Comparison of ENCODE assay signal across 1 cellular context in genomic region chr5:151215546-151215880, GRCh38.
A peak's percentile ranks its signal among the peaks of the same experiment; 100 is the strongest.
TF ChIP-seq lines count a peak whose summit lies in the region.

No MANE protein-coding gene starts in this region.

TF ChIP-seq in GM12878, 131 proteins besides CTCF, POLR2A, EP300 and RAD21:
- TF ChIP-seq SIN3A (IDR thresholded peaks at IDR 0.05; ENCODE audit: low read depth, low read length) (no peak), POLR2AphosphoS5 (IDR thresholded peaks at IDR 0.05; ENCODE audit: low read length) (0 out of 2 replicates have a peak, but pooled peaks have one; percentile 1)
